Comparison of ENCODE assay signal across 27 cellular contexts in genomic region chr2:207758010-207758409, GRCh38.
"Had no signal": no experiment of that assay in that cellular context is flagged by ENCODE, and none has a peak within 500 bp of the region (broad histone marks: within the 10 kb centered on the region; RNA-seq: fewer than 3 reads in every experiment).

No MANE protein-coding gene starts in this region.

- H3K27ac ChIP-seq: ascending aorta, breast epithelium, cardiac muscle cell, epithelial cell of prostate, esophagus squamous epithelium, gastroesophageal sphincter had no signal

- H3K4me3 ChIP-seq: ascending aorta, breast epithelium, cardiac muscle cell, colonic mucosa, esophagus squamous epithelium, gastroesophageal sphincter had no signal

- DNase-seq: activated CD4-positive, alpha-beta memory T cell treated with anti-CD3 and anti-CD28 coated beads, Interleukin-2, amount 10 ng/mL, durations not matched to agents 7 days and 5 days; activated CD4-positive, alpha-beta T cell treated with anti-CD3 and anti-CD28 coated beads for 1 hour; activated CD4-positive, alpha-beta T cell treated with anti-CD3 and anti-CD28 coated beads for 4 hours; activated CD4-positive, alpha-beta T cell treated with anti-CD3 and anti-CD28 coated beads, Interleukin-2, amount 10 ng/mL, durations not matched to agents 7 days and 5 days; activated CD4-positive, alpha-beta T cell treated with anti-CD3 and anti-CD28 coated beads, Interleukin-2, amount 50 U/mL, for 4 hours; activated CD8-positive, alpha-beta memory T cell treated with anti-CD3 and anti-CD28 coated beads, Interleukin-2, amount 50 U/mL, for 48 hours; activated gamma-delta T cell; activated naive CD4-positive, alpha-beta T cell; activated naive CD4-positive, alpha-beta T cell treated with anti-CD3 and anti-CD28 coated beads, Interleukin-2, amount 10 ng/mL, durations not matched to agents 7 days and 5 days; activated naive CD8-positive, alpha-beta T cell treated with anti-CD3 and anti-CD28 coated beads, Interleukin-2, amount 10 ng/mL, durations not matched to agents 7 days and 5 days; activated T-cell treated with anti-CD3 and anti-CD28 coated beads for 4 hours; activated T-cell treated with anti-CD3 and anti-CD28 coated beads, Interleukin-2, amount 50 U/mL, for 24 hours; activated T-cell treated with anti-CD3 and anti-CD28 coated beads, Interleukin-2, amount 50 U/mL, for 72 hours; central memory CD4-positive, alpha-beta T cell; cerebellar nuclear complex; colonic mucosa; effector CD8-positive, alpha-beta T cell; esophagus squamous epithelium; foreskin melanocyte; T-helper 2 cell had no signal

- H3K9me3 ChIP-seq: ascending aorta, breast epithelium, colonic mucosa, esophagus squamous epithelium, gastroesophageal sphincter had no signal

- H3K4me3 Mint-ChIP-seq: activated CD4-positive, alpha-beta memory T cell treated with anti-CD3 and anti-CD28 coated beads, Interleukin-2, amount 10 ng/mL, durations not matched to agents 7 days and 5 days; activated CD4-positive, alpha-beta T cell treated with anti-CD3 and anti-CD28 coated beads, Interleukin-2, amount 10 ng/mL, durations not matched to agents 7 days and 5 days; activated naive CD4-positive, alpha-beta T cell treated with anti-CD3 and anti-CD28 coated beads, Interleukin-2, amount 10 ng/mL, durations not matched to agents 7 days and 5 days; activated naive CD8-positive, alpha-beta T cell treated with anti-CD3 and anti-CD28 coated beads, Interleukin-2, amount 10 ng/mL, durations not matched to agents 7 days and 5 days; activated T-cell treated with anti-CD3 and anti-CD28 coated beads, Interleukin-2, amount 50 U/mL, for 24 hours; activated T-cell treated with anti-CD3 and anti-CD28 coated beads, Interleukin-2, amount 50 U/mL, for 72 hours; brain had no signal

- H3K36me3 Mint-ChIP-seq: activated naive CD4-positive, alpha-beta T cell treated with anti-CD3 and anti-CD28 coated beads, Interleukin-2, amount 10 ng/mL, durations not matched to agents 7 days and 5 days; activated naive CD4-positive, alpha-beta T cell treated with anti-CD3 and anti-CD28 coated beads, Interleukin-2, amount 50 U/mL, for 72 hours; activated naive CD8-positive, alpha-beta T cell treated with anti-CD3 and anti-CD28 coated beads, Interleukin-2, amount 10 ng/mL, durations not matched to agents 7 days and 5 days had no signal

- H3K27me3 ChIP-seq: ascending aorta, breast epithelium, cardiac muscle cell, colonic mucosa, esophagus squamous epithelium, gastroesophageal sphincter had no signal

- H3K27me3 Mint-ChIP-seq: brain had no signal

- H3K27ac Mint-ChIP-seq: activated CD4-positive, alpha-beta memory T cell treated with anti-CD3 and anti-CD28 coated beads, Interleukin-2, amount 10 ng/mL, durations not matched to agents 7 days and 5 days; activated CD4-positive, alpha-beta T cell treated with anti-CD3 and anti-CD28 coated beads, Interleukin-2, amount 10 ng/mL, durations not matched to agents 7 days and 5 days; activated naive CD4-positive, alpha-beta T cell treated with anti-CD3 and anti-CD28 coated beads, Interleukin-2, amount 10 ng/mL, durations not matched to agents 7 days and 5 days; activated naive CD4-positive, alpha-beta T cell treated with anti-CD3 and anti-CD28 coated beads, Interleukin-2, amount 50 U/mL, for 72 hours; activated naive CD8-positive, alpha-beta T cell treated with anti-CD3 and anti-CD28 coated beads, Interleukin-2, amount 10 ng/mL, durations not matched to agents 7 days and 5 days; activated T-cell treated with anti-CD3 and anti-CD28 coated beads, Interleukin-2, amount 50 U/mL, for 24 hours; activated T-cell treated with anti-CD3 and anti-CD28 coated beads, Interleukin-2, amount 50 U/mL, for 72 hours; brain had no signal

- H3K4me1 ChIP-seq: ascending aorta, breast epithelium, colonic mucosa, esophagus squamous epithelium had no signal

- H3K36me3 ChIP-seq: breast epithelium, cardiac muscle cell, colonic mucosa had no signal

- H3K4me1 Mint-ChIP-seq: activated CD4-positive, alpha-beta memory T cell treated with anti-CD3 and anti-CD28 coated beads, Interleukin-2, amount 10 ng/mL, durations not matched to agents 7 days and 5 days; activated CD4-positive, alpha-beta T cell treated with anti-CD3 and anti-CD28 coated beads, Interleukin-2, amount 10 ng/mL, durations not matched to agents 7 days and 5 days; activated naive CD4-positive, alpha-beta T cell treated with anti-CD3 and anti-CD28 coated beads, Interleukin-2, amount 10 ng/mL, durations not matched to agents 7 days and 5 days; brain had no signal

- ATAC-seq: activated naive CD4-positive, alpha-beta T cell treated with anti-CD3 and anti-CD28 coated beads, Interleukin-2, amount 50 U/mL, for 72 hours; activated T-cell treated with anti-CD3 and anti-CD28 coated beads, Interleukin-2, amount 50 U/mL, for 72 hours; gastroesophageal sphincter had no signal

- H3K9me3 Mint-ChIP-seq: activated CD4-positive, alpha-beta memory T cell treated with anti-CD3 and anti-CD28 coated beads, Interleukin-2, amount 10 ng/mL, durations not matched to agents 7 days and 5 days; activated CD4-positive, alpha-beta T cell treated with anti-CD3 and anti-CD28 coated beads, Interleukin-2, amount 10 ng/mL, durations not matched to agents 7 days and 5 days; activated naive CD4-positive, alpha-beta T cell treated with anti-CD3 and anti-CD28 coated beads, Interleukin-2, amount 10 ng/mL, durations not matched to agents 7 days and 5 days; activated naive CD4-positive, alpha-beta T cell treated with anti-CD3 and anti-CD28 coated beads, Interleukin-2, amount 50 U/mL, for 72 hours; activated naive CD8-positive, alpha-beta T cell treated with anti-CD3 and anti-CD28 coated beads, Interleukin-2, amount 10 ng/mL, durations not matched to agents 7 days and 5 days; activated T-cell treated with anti-CD3 and anti-CD28 coated beads, Interleukin-2, amount 50 U/mL, for 24 hours; activated T-cell treated with anti-CD3 and anti-CD28 coated beads, Interleukin-2, amount 50 U/mL, for 72 hours; brain had no signal
